Comparison of ENCODE assay signal across 21 cellular contexts in genomic region chr6:80642452-80642851, GRCh38.
DNase-seq lines count a peak whose midpoint lies in the region; ATAC-seq and TF ChIP-seq lines count a peak whose summit lies in the region.
"Had no signal": no experiment of that assay in that cellular context is flagged by ENCODE, and none has a peak within 500 bp of the region (broad histone marks: within the 10 kb centered on the region; RNA-seq: fewer than 3 reads in every experiment).

No MANE protein-coding gene starts in this region.

- H3K9me3 ChIP-seq in HCT116 (ENCODE audit: control insufficient read depth in 1 of 2, insufficient read depth in 1 of 2, low read depth in 1 of 2, low read length in 2 of 2): no peaks in the 10 kb centered on the region
- peaks cover 5% of the 10 kb centered on the region; the same call in 1 of the 2 replicates for H3K9me3 ChIP-seq in SK-N-SH
- H3K9me3 ChIP-seq in PC-9 (ENCODE audit: insufficient read depth, low read depth): no peaks in the 10 kb centered on the region
- no peaks in the 10 kb centered on the region for H3K9me3 ChIP-seq in ascending aorta

- H3K9me2 ChIP-seq in HCT116 (ENCODE audit: insufficient read depth) (no peaks in the 10 kb centered on the region), SK-N-SH (no peaks in the 10 kb centered on the region), PC-9 (ENCODE audit: insufficient read depth) (no peaks in the 10 kb centered on the region)

- no TSS peak for BruUV-seq in HCT116 (replicated peaks; lab: Mats Ljungman, UMichigan)
- BruUV-seq in PC-9 (replicated peaks; lab: Mats Ljungman, UMichigan): no TSS peak

- H3K36me3 ChIP-seq in HCT116 (ENCODE audit: control insufficient read depth in 1 of 2, insufficient read depth in 2 of 2, low read length in 2 of 2): no peaks in the 10 kb centered on the region
- H3K36me3 ChIP-seq in SK-N-SH (replicated peaks in 1 of 2; ENCODE audit: control insufficient read depth in 1 of 2, insufficient read depth in 2 of 2, low read length in 1 of 2): no peaks in the 10 kb centered on the region
- H3K36me3 ChIP-seq in PC-9 (ENCODE audit: low read depth): no peaks in the 10 kb centered on the region
- H3K36me3 ChIP-seq in ascending aorta: no peaks in the 10 kb centered on the region
- H3K36me3 ChIP-seq: tibial artery, WERI-Rb-1 had no signal

- CTCF ChIA-PET in AG04449 (lab: Yijun Ruan, JAX): no interaction called here
- CTCF ChIA-PET in HCT116 (lab: Charles Lee): no interaction called here
- CTCF ChIA-PET in SK-N-SH (lab: Yijun Ruan, JAX): no interaction called here
- CTCF ChIA-PET in PC-9 (lab: Charles Lee): no interaction called here

- ATAC-seq in HCT116: no peak
- no peak for ATAC-seq in GM18868 (IDR thresholded peaks at IDR 0.05; ENCODE audit: unreplicated experiment)
- ATAC-seq: activated CD8-positive, alpha-beta memory T cell treated with anti-CD3 and anti-CD28 coated beads, Interleukin-2, amount 10 ng/mL, durations not matched to agents 7 days and 5 days; activated naive CD4-positive, alpha-beta T cell treated with anti-CD3 and anti-CD28 coated beads, Interleukin-2, amount 50 U/mL, for 72 hours; left cardiac atrium; naive thymus-derived CD4-positive, alpha-beta T cell had no signal

- H3K9ac ChIP-seq in HCT116 (ENCODE audit: low read length) (no peak overlapping the region), SK-N-SH (no peak overlapping the region)

- peak in 1 of 2 experiments; percentile 72; a peak in 2 of 4 replicates for TF ChIP-seq EP300 in SK-N-SH (IDR thresholded peaks at IDR 0.05; ENCODE audit: borderline replicate concordance in 1 of 2, low read depth in 1 of 2, low read length in 1 of 2)

- RAD21 ChIA-PET in HCT116 (lab: Charles Lee; ENCODE audit: low non-redundant PET in 1 of 2, low total read pairs in 2 of 2, uncharacterized antibody in 2 of 2, unreplicated experiment in 2 of 2): no interaction called here

- TF ChIP-seq CTCF in AG04449 (IDR thresholded peaks at IDR 0.05; ENCODE audit: insufficient read depth, low read length, missing control alignments) (no peak), HCT116 (IDR thresholded peaks at IDR 0.05 in 2 of 3, conservative IDR thresholded peaks at IDR 0.05 in 1 of 3; ENCODE audit: borderline replicate concordance in 1 of 3, insufficient read depth in 1 of 3, low read depth in 2 of 3, low read length in 2 of 3) (no peak), SK-N-SH (IDR thresholded peaks at IDR 0.05) (no peak), fibroblast of the aortic adventitia (IDR thresholded peaks at IDR 0.05; ENCODE audit: insufficient read depth, low read length) (no peak), PC-9 (conservative IDR thresholded peaks at IDR 0.05) (no peak), ascending aorta (IDR thresholded peaks at IDR 0.05) (no peak)

- TF ChIP-seq RAD21 in HCT116 (IDR thresholded peaks at IDR 0.05; ENCODE audit: low read depth): no peak
- TF ChIP-seq RAD21 in SK-N-SH (IDR thresholded peaks at IDR 0.05; ENCODE audit: low read length): no peak

- peak overlapping the region; percentile 36 for H2AFZ ChIP-seq in HCT116 (ENCODE audit: low read depth, low read length, poor library complexity, severe bottlenecking)
- no peak overlapping the region; the same call in 1 of the 2 replicates for H2AFZ ChIP-seq in SK-N-SH (ENCODE audit: low read depth)
- no peak overlapping the region for H2AFZ ChIP-seq in PC-9

- intact Hi-C loops in HCT116 (cut with micrococcal nuclease) (no loop called here), PC-9 (cut with micrococcal nuclease; ENCODE audit: unreplicated experiment) (no loop called here), ascending aorta (cut with DNase I) (no loop called here)

- DNase-seq in AG04449 (ENCODE audit: low read depth, low spot score): peak; percentile 38
- DNase-seq in HCT116 (ENCODE audit: low read depth, low spot score): no peak
- no peak for DNase-seq in SK-N-SH
- peak; percentile 54 for DNase-seq in fibroblast of the aortic adventitia (ENCODE audit: low read depth)
- no peak for DNase-seq in PC-9
- DNase-seq in ascending aorta (ENCODE audit: low spot score in 2 of 2): no peak
- no peak for DNase-seq in D341Med (ENCODE audit: low spot score)
- DNase-seq: activated CD4-positive, alpha-beta T cell treated with anti-CD3 and anti-CD28 coated beads, Interleukin-2, amount 10 ng/mL, durations not matched to agents 7 days and 5 days; activated CD8-positive, alpha-beta memory T cell treated with anti-CD3 and anti-CD28 coated beads, Interleukin-2, amount 10 ng/mL, durations not matched to agents 7 days and 5 days; effector CD4-positive, alpha-beta T cell; left cardiac atrium; naive thymus-derived CD4-positive, alpha-beta T cell; NCI-H2107; NCI-H510A; RPMI8226; stimulated activated CD4-positive, alpha-beta T cell treated with anti-CD3 and anti-CD28 coated beads, Interleukin-12 subunit alpha, Interleukin-12 subunit beta, amount 100 ng/mL, for 4 hours; tibial artery; WERI-Rb-1 had no signal

- no peak for TF ChIP-seq POLR2A in HCT116 (IDR thresholded peaks at IDR 0.05; ENCODE audit: borderline replicate concordance, extremely low read depth, insufficient read depth, insufficient read length)

- POLR2A ChIA-PET in AG04449 (lab: Yijun Ruan, JAX) (no interaction called here), HCT116 (lab: Charles Lee) (no interaction called here), SK-N-SH (lab: Yijun Ruan, JAX) (no interaction called here), PC-9 (lab: Charles Lee; ENCODE audit: unreplicated experiment) (no interaction called here)

- H3K4me1 ChIP-seq in HCT116 (ENCODE audit: control insufficient read depth in 1 of 2, insufficient read depth in 2 of 2, low read length in 2 of 2): peaks cover 6 to 17% of the 10 kb centered on the region in 2 experiments; a peak in 3 of 4 replicates
- peaks cover 7 to 34% of the 10 kb centered on the region in 2 experiments; a peak in 3 of 4 replicates for H3K4me1 ChIP-seq in SK-N-SH (ENCODE audit: control insufficient read depth in 1 of 2, insufficient read depth in 2 of 2, low read depth in 1 of 2, low read length in 1 of 2)
- H3K4me1 ChIP-seq in PC-9 (replicated peaks; ENCODE audit: insufficient read depth): no peaks in the 10 kb centered on the region
- H3K4me1 ChIP-seq in ascending aorta: peaks cover 0 to 3% of the 10 kb centered on the region in 2 donors

- H3F3A ChIP-seq in SK-N-SH (replicated peaks; ENCODE audit: insufficient read depth) (peaks cover 34% of the 10 kb centered on the region), PC-9 (ENCODE audit: insufficient read depth, low read depth) (no peaks in the 10 kb centered on the region)

- H3K4me2 ChIP-seq in HCT116 (ENCODE audit: low read length): no peak overlapping the region
- 0 out of 2 replicates have a peak overlapping the region, but pooled peaks have one; percentile 3 for H3K4me2 ChIP-seq in SK-N-SH
- no peak overlapping the region for H3K4me2 ChIP-seq in PC-9

- H4K20me1 ChIP-seq in HCT116 (ENCODE audit: insufficient read depth) (no peaks in the 10 kb centered on the region), SK-N-SH (ENCODE audit: insufficient read depth) (no peaks in the 10 kb centered on the region), PC-9 (ENCODE audit: insufficient read depth) (no peaks in the 10 kb centered on the region)

- H3K27ac ChIP-seq in HCT116 (ENCODE audit: low read depth, low read length) (no peak overlapping the region), SK-N-SH (ENCODE audit: low read depth in 2 of 2, low read length in 1 of 2) (peak overlapping the region in 1 of 2 experiments; percentile 83; a peak in 2 of 4 replicates), PC-9 (no peak overlapping the region), ascending aorta (no peak overlapping the region)
- H3K27ac ChIP-seq: C4-2B, tibial artery, WERI-Rb-1 had no signal

- H3K4me3 ChIP-seq in AG04449 (ENCODE audit: low read depth, low read length) (no peak overlapping the region), HCT116 (replicated peaks in 1 of 2; ENCODE audit: low read depth in 1 of 2, low read length in 2 of 2) (no peak overlapping the region), SK-N-SH (ENCODE audit: low read depth in 2 of 2, low read length in 1 of 2) (no peak overlapping the region), fibroblast of the aortic adventitia (ENCODE audit: low read depth, low read length) (no peak overlapping the region), PC-9 (no peak overlapping the region), ascending aorta (no peak overlapping the region)
- H3K4me3 ChIP-seq: tibial artery had no signal

- no peaks in the 10 kb centered on the region for H3K27me3 ChIP-seq in HCT116 (ENCODE audit: insufficient read depth, low read length)
- H3K27me3 ChIP-seq in SK-N-SH (ENCODE audit: insufficient read depth): no peaks in the 10 kb centered on the region
- no peaks in the 10 kb centered on the region for H3K27me3 ChIP-seq in PC-9 (ENCODE audit: insufficient read depth, low read depth)
- no peaks in the 10 kb centered on the region for H3K27me3 ChIP-seq in ascending aorta
- H3K27me3 ChIP-seq: tibial artery had no signal

- H3K79me2 ChIP-seq in HCT116 (ENCODE audit: insufficient read depth, low read length): no peaks in the 10 kb centered on the region
- H3K79me2 ChIP-seq in SK-N-SH (ENCODE audit: insufficient read depth): no peaks in the 10 kb centered on the region
- H3K79me2 ChIP-seq in PC-9 (ENCODE audit: low read depth): no peaks in the 10 kb centered on the region

TF ChIP-seq in HCT116, 20 proteins besides CTCF, POLR2A, EP300 and RAD21:
- TF ChIP-seq CEBPB (IDR thresholded peaks at IDR 0.05; ENCODE audit: low read depth) (no peak), FOSL1 (IDR thresholded peaks at IDR 0.05; ENCODE audit: low read depth) (no peak), EZH2 (IDR thresholded peaks at IDR 0.05) (no peak)

TF ChIP-seq in SK-N-SH, 30 proteins besides CTCF, POLR2A, EP300 and RAD21 (continues in another document):
- TF ChIP-seq POLR2AphosphoS5 (IDR thresholded peaks at IDR 0.05; ENCODE audit: low read depth, low read length) (no peak; the same call in 1 of the 2 replicates), SMC3 (IDR thresholded peaks at IDR 0.05; ENCODE audit: low read depth, low read length) (no peak), NFIC (IDR thresholded peaks at IDR 0.05; ENCODE audit: borderline replicate concordance) (peak; percentile 69; the same call in 1 of the 2 replicates), GATA2 (CRISPR knock-in tag; IDR thresholded peaks at IDR 0.05) (no peak), TCF12 (IDR thresholded peaks at IDR 0.05) (peak; percentile 79), FOXJ3 (CRISPR knock-in tag; IDR thresholded peaks at IDR 0.05) (no peak)
- TF ChIP-seq, protein P1, sequence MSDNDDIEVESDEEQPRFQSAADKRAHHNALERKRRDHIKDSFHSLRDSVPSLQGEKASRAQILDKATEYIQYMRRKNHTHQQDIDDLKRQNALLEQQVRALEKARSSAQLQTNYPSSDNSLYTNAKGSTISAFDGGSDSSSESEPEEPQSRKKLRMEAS (IDR thresholded peaks at IDR 0.05; ENCODE audit: low read depth): no peak
- TF ChIP-seq, protein P2, sequence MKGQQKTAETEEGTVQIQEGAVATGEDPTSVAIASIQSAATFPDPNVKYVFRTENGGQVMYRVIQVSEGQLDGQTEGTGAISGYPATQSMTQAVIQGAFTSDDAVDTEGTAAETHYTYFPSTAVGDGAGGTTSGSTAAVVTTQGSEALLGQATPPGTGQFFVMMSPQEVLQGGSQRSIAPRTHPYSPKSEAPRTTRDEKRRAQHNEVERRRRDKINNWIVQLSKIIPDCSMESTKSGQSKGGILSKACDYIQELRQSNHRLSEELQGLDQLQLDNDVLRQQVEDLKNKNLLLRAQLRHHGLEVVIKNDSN (IDR thresholded peaks at IDR 0.05; ENCODE audit: borderline replicate concordance, low read depth): no peak

Comparison
In these comparisons a context has a peak if more than half of its experiments do, and no peak if none do; other contexts are left out.
1. DNase-seq: peak in AG04449 (single experiment) and fibroblast of the aortic adventitia (single experiment); none in HCT116 (single experiment), SK-N-SH (single experiment), PC-9 (0 of 2), ascending aorta (0 of 2) and D341Med (single experiment).